17 cellular contexts compared by ENCODE assay signal in the genomic region with DNA sequence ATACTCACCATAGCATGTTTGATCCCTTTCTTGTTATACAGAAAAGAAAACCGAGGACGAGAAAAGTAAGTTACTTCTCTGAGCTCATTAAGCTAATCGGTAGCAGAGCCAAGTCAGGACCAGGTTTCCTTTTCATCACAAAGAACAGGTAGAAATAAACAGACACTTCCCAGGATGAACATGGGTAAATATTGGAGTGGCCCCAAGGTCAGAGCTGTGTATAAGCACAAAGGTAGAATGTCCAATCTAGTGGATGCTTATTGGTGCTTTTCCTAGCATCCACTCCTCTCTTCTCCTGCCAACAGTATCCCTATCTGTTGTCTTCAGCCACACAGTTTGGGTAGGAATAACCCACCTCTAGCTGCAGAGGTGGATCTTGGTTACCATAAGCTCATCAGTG. TPM values are rescaled to one million over a fixed set of nuclear protein-coding genes. Genes with fewer than 3 reads are reported as not detected.
DNase-seq lines count a peak whose midpoint lies in the region; ATAC-seq, FAIRE-seq and TF ChIP-seq lines count a peak whose summit lies in the region.
"Had no signal": no experiment of that assay in that cellular context is flagged by ENCODE, and none has a peak within 500 bp of the region (broad histone marks: within the 10 kb centered on the region; RNA-seq: fewer than 3 reads in every experiment).

No MANE protein-coding gene starts in this region.

- dilution Hi-C loops in mammary epithelial cell (cut with HindIII; ENCODE audit: low sequenced_read_pairs), result no loop called here

- peaks cover 5% of the 10 kb centered on the region for H3K79me1 ChIP-seq in trophoblast cell (ENCODE audit: low read length)

- H3K4me1 ChIP-seq in HepG2 (ENCODE audit: insufficient read depth, low read length) (peaks cover 10% of the 10 kb centered on the region), trophoblast cell (ENCODE audit: control insufficient read depth in 1 of 2, insufficient read depth in 2 of 2, low read length in 2 of 2) (peaks cover 4 to 7% of the 10 kb centered on the region in 2 experiments), mammary epithelial cell (ENCODE audit: insufficient read depth, low read length) (peaks cover 4% of the 10 kb centered on the region)
- H3K4me1 ChIP-seq: Caco-2 had no signal

- no peak overlapping the region for H2BK5ac ChIP-seq in trophoblast cell (ENCODE audit: low read depth, low read length, poor library complexity)

- H3K4me3 ChIP-seq in HepG2 (replicated peaks in 1 of 3; ENCODE audit: insufficient read depth in 1 of 3, low read depth in 2 of 3, low read length in 3 of 3), result no peak overlapping the region
- H3K4me3 ChIP-seq in trophoblast cell (ENCODE audit: low read depth, low read length), result no peak overlapping the region
- no peak overlapping the region for H3K4me3 ChIP-seq in mammary epithelial cell (replicated peaks in 1 of 3; ENCODE audit: insufficient read depth in 1 of 3, low read depth in 2 of 3, low read length in 3 of 3)
- H3K4me3 ChIP-seq in foreskin fibroblast (ENCODE audit: low read depth in 1 of 2, low read length in 2 of 2), result no peak overlapping the region
- H3K4me3 ChIP-seq: GM23248 had no signal

- no peak overlapping the region for H4K8ac ChIP-seq in trophoblast cell (ENCODE audit: low read depth, low read length)

- no peak overlapping the region for H3K18ac ChIP-seq in trophoblast cell (ENCODE audit: low read length)

- TF ChIP-seq RAD21 in HepG2 (CRISPR knock-in tag; IDR thresholded peaks at IDR 0.05), result no peak

- no peak overlapping the region for H4K12ac ChIP-seq in trophoblast cell (ENCODE audit: low read depth, low read length)

- WGBS in HepG2 (ENCODE audit: low lambda C conversion rate), result 3% methylated on average over 3 of the region's 3 CpGs
- no CpG with 5 or more reads among the region's 3 CpGs for WGBS in trophoblast cell (ENCODE audit: extremely low coverage, insufficient coverage, insufficient read length)
- 85% methylated on average over 3 of the region's 3 CpGs for WGBS in mammary epithelial cell (ENCODE audit: low coverage, missing lambda C conversion rate)

- no peaks in the 10 kb centered on the region for H3K36me3 ChIP-seq in HepG2 (replicated peaks in 1 of 2; ENCODE audit: control insufficient read depth in 1 of 2, insufficient read depth in 2 of 2, low read length in 2 of 2)
- H3K36me3 ChIP-seq in trophoblast cell (ENCODE audit: control insufficient read depth in 1 of 2, insufficient read depth in 2 of 2, low read length in 2 of 2), result no peaks in the 10 kb centered on the region
- H3K36me3 ChIP-seq in mammary epithelial cell (ENCODE audit: insufficient read depth, low read length), result no peaks in the 10 kb centered on the region

- no peak for TF ChIP-seq POLR2A in HepG2 (IDR thresholded peaks at IDR 0.05; ENCODE audit: insufficient read depth in 1 of 2, low read depth in 2 of 2, low read length in 2 of 2)

- BruUV-seq in HepG2 (replicated peaks; lab: Mats Ljungman, UMichigan) (no TSS peak), mammary epithelial cell (replicated peaks; lab: Mats Ljungman, UMichigan) (no TSS peak)

- no peak overlapping the region for H2BK120ac ChIP-seq in trophoblast cell (ENCODE audit: insufficient read depth, low read length, poor library complexity)

- CTCF ChIA-PET in HepG2 (lab: Yijun Ruan, JAX; ENCODE audit: low intra/inter-chr PET ratio, low total read pairs), result no interaction called here
- CTCF ChIA-PET in mammary epithelial cell (lab: Charles Lee; ENCODE audit: low non-redundant PET), result no interaction called here

- in situ Hi-C loops in HepG2 (cut with HindIII; ENCODE audit: extremely low pct_ligation_motif_present, low pct_unique_long_range_greater_than_20kb) (no loop called here), mammary epithelial cell (cut with MboI; ENCODE audit: low sequenced_read_pairs in 2 of 2) (loop anchor here in 1 of 2 donors (25.0 kb wide), 1 partner anchor 548 kb away; a partner anchor contains a TSS)

- H3K4ac ChIP-seq in trophoblast cell (ENCODE audit: low read depth, low read length), result no peak overlapping the region

- no peaks in the 10 kb centered on the region for H3K9me3 ChIP-seq in HepG2 (ENCODE audit: low read length)
- no peaks in the 10 kb centered on the region for H3K9me3 ChIP-seq in trophoblast cell (ENCODE audit: insufficient read depth, low read depth, low read length)
- H3K9me3 ChIP-seq in mammary epithelial cell (replicated peaks; ENCODE audit: insufficient read depth, low read length), result no peaks in the 10 kb centered on the region
- H3K9me3 ChIP-seq: Caco-2 had no signal

- H3K23ac ChIP-seq in trophoblast cell (ENCODE audit: low read length), result peak overlapping the region; percentile 76

- no peak overlapping the region for H2AK5ac ChIP-seq in trophoblast cell (ENCODE audit: low read length)

- no peaks in the 10 kb centered on the region for H3K27me3 ChIP-seq in HepG2 (ENCODE audit: control insufficient read depth in 1 of 2, insufficient read depth in 2 of 2, low read length in 2 of 2)
- no peaks in the 10 kb centered on the region for H3K27me3 ChIP-seq in trophoblast cell (ENCODE audit: insufficient read depth, low read length)
- H3K27me3 ChIP-seq in mammary epithelial cell (ENCODE audit: insufficient read depth, low read length), result no peaks in the 10 kb centered on the region

- ATAC-seq in HepG2, result peak; percentile 72
- no peak for ATAC-seq in GM21717 (IDR thresholded peaks at IDR 0.05; ENCODE audit: unreplicated experiment)
- ATAC-seq: CD8-positive, alpha-beta T cell; HCT116 had no signal

- intact Hi-C loops in HepG2 (cut with micrococcal nuclease; ENCODE audit: unreplicated experiment) (no loop called here), mammary epithelial cell (cut with micrococcal nuclease) (no loop called here)

- FAIRE-seq in HepG2 (lab: Jason Lieb, UNC), result no peak
- FAIRE-seq: G401.6, GM12892 had no signal

- H3K9ac ChIP-seq in HepG2 (ENCODE audit: insufficient read depth, low read depth, low read length) (no peak overlapping the region), trophoblast cell (ENCODE audit: low read length) (no peak overlapping the region), mammary epithelial cell (ENCODE audit: insufficient read depth, low read length) (no peak overlapping the region)
- H3K9ac ChIP-seq: GM23248 had no signal

- H3K27ac ChIP-seq in VCaP (peak overlapping the region; percentile 86), HepG2 (ENCODE audit: extremely low read length, insufficient read depth, low read length) (no peak overlapping the region), trophoblast cell (ENCODE audit: low read depth, low read length) (no peak overlapping the region), mammary epithelial cell (ENCODE audit: insufficient read depth, low read depth, low read length) (no peak overlapping the region)
- H3K27ac ChIP-seq: GM23248 had no signal

- no peak overlapping the region for H3K14ac ChIP-seq in trophoblast cell (ENCODE audit: low read length)

- H3K4me2 ChIP-seq in HepG2 (ENCODE audit: low read depth, low read length), result no peak overlapping the region
- H3K4me2 ChIP-seq in trophoblast cell (ENCODE audit: low read length), result no peak overlapping the region
- no peak overlapping the region for H3K4me2 ChIP-seq in mammary epithelial cell (ENCODE audit: insufficient read depth, low read depth, low read length)

- H3K79me2 ChIP-seq in HepG2 (ENCODE audit: insufficient read depth, low read length), result no peaks in the 10 kb centered on the region
- no peaks in the 10 kb centered on the region for H3K79me2 ChIP-seq in trophoblast cell (ENCODE audit: control insufficient read depth, insufficient read depth, low read length, poor library complexity)
- no peaks in the 10 kb centered on the region for H3K79me2 ChIP-seq in mammary epithelial cell (ENCODE audit: insufficient read depth, low read length)

- no peak overlapping the region for H2BK12ac ChIP-seq in trophoblast cell (ENCODE audit: low read length)

- no peak for TF ChIP-seq EP300 in HepG2 (IDR thresholded peaks at IDR 0.05; ENCODE audit: low read depth in 2 of 2, low read length in 2 of 2)
- no peak for TF ChIP-seq EP300 in HepG2 (CRISPR knock-in tag; IDR thresholded peaks at IDR 0.05; ENCODE audit: borderline replicate concordance)

- DNase-seq in NCI-H2029 (lab: John Stamatoyannopoulos, UW) (peak; percentile 82), HepG2 (ENCODE audit: low spot score) (peak; percentile 2), trophoblast cell (no peak), mammary epithelial cell (no peak), foreskin fibroblast (no peak)
- DNase-seq: C1 segment of cervical spinal cord; Caco-2; CD8-positive, alpha-beta T cell; DMS153; DND-41; GM23248; H9 had no signal

- H2AFZ ChIP-seq in HepG2 (ENCODE audit: low read length) (no peak overlapping the region), trophoblast cell (ENCODE audit: insufficient read depth, low read length, poor library complexity) (no peak overlapping the region), mammary epithelial cell (ENCODE audit: low read depth, low read length) (no peak overlapping the region)
- H2AFZ ChIP-seq: GM23248 had no signal

- H4K91ac ChIP-seq in trophoblast cell (ENCODE audit: low read depth, low read length), result no peak overlapping the region

- POLR2A ChIA-PET in HepG2 (lab: Yijun Ruan, JAX), result no interaction called here

- no peak for TF ChIP-seq CTCF in VCaP (conservative IDR thresholded peaks at IDR 0.05)
- TF ChIP-seq CTCF in HepG2 (CRISPR knock-in tag; IDR thresholded peaks at IDR 0.05), result no peak
- no peak for TF ChIP-seq CTCF in mammary epithelial cell (conservative IDR thresholded peaks at IDR 0.05 in 1 of 2, IDR thresholded peaks at IDR 0.05 in 1 of 2; ENCODE audit: extremely low read depth in 1 of 2, insufficient read depth in 1 of 2, low read depth in 1 of 2, low read length in 2 of 2)
- TF ChIP-seq CTCF in foreskin fibroblast (IDR thresholded peaks at IDR 0.05; ENCODE audit: low read depth, low read length), result no peak

- H4K20me1 ChIP-seq in HepG2 (ENCODE audit: insufficient read depth, low read length) (no peaks in the 10 kb centered on the region), mammary epithelial cell (ENCODE audit: insufficient read depth, low read length) (no peaks in the 10 kb centered on the region)

RNA-seq across cellular contexts. Expression of a gene that starts 52.8 kb away (rescaled TPM):
- total RNA-seq in HepG2 (2016; rRNA removed; fragmentation: Illumina TruSeq; extraction: Trizol), result 44.1 and 62.4 TPM in 2 replicates
- total RNA-seq in HepG2 (2016; cell fraction: cytosol; rRNA removed; fragmentation: Illumina TruSeq; extraction: Trizol; ENCODE audit: low read depth), result 10.2 and 11.1 TPM in 2 replicates
- total RNA-seq in HepG2 (2016; cell fraction: insoluble cytoplasmic fraction; rRNA removed; fragmentation: Illumina TruSeq; extraction: Trizol), result 47.7 and 61.2 TPM in 2 replicates
- total RNA-seq in HepG2 (2016; cell fraction: membrane; rRNA removed; fragmentation: Illumina TruSeq; extraction: Trizol), result 24.6 and 30.2 TPM in 2 replicates
- 22.3 and 26.8 TPM in 2 replicates for total RNA-seq in HepG2 (2016; cell fraction: nucleus; rRNA removed; fragmentation: Illumina TruSeq; extraction: Trizol)
- polyA plus RNA-seq in HepG2 (2011; rRNA removed), result 27.5 and 31.2 TPM in 2 replicates
- polyA plus RNA-seq in HepG2 (2011; cell fraction: cytosol; rRNA removed), result 18.8 and 24.9 TPM in 2 replicates
- 16.7 and 17.6 TPM in 2 replicates for polyA plus RNA-seq in HepG2 (2011; cell fraction: nucleus; rRNA removed)
- 27.5 and 34.5 TPM in 2 replicates for polyA plus RNA-seq in HepG2 (2012)
- 4.9 and 5.9 TPM in 2 replicates for polyA plus RNA-seq in HepG2 (2016; cell fraction: cytosol; fragmentation: Illumina TruSeq; extraction: Trizol; ENCODE audit: low read depth)
- 49.5 and 53.5 TPM in 2 replicates for polyA plus RNA-seq in HepG2 (2016; cell fraction: insoluble cytoplasmic fraction; fragmentation: Illumina TruSeq; extraction: Trizol; ENCODE audit: low read depth)
- polyA plus RNA-seq in HepG2 (2016; cell fraction: membrane; fragmentation: Illumina TruSeq; extraction: Trizol; ENCODE audit: low read depth), result 11.9 and 13.1 TPM in 2 replicates
- polyA plus RNA-seq in HepG2 (2016; cell fraction: nucleus; fragmentation: Illumina TruSeq; extraction: Trizol; ENCODE audit: insufficient read depth, low read depth), result 29.7 and 33.3 TPM in 2 replicates
- 39.3 and 55.9 TPM in 2 replicates for polyA minus RNA-seq in HepG2 (2011; rRNA and poly(A)+ RNA removed; ENCODE audit: low replicate concordance)
- polyA minus RNA-seq in HepG2 (2011; cell fraction: cytosol; rRNA and poly(A)+ RNA removed), result 30.0 and 31.3 TPM in 2 replicates
- 23.6 and 35.3 TPM in 2 replicates for polyA minus RNA-seq in HepG2 (2011; cell fraction: nucleus; rRNA and poly(A)+ RNA removed)
- polyA plus RNA-seq in trophoblast cell (2013), result 25.9 and 28.3 TPM in 2 replicates
- 10 to 100 TPM; 32.7 to 48.4 TPM for total RNA-seq in mammary epithelial cell
- polyA plus RNA-seq in mammary epithelial cell, result 28.4 TPM
- 110 TPM for polyA minus RNA-seq in mammary epithelial cell

Comparison
In these comparisons a context has a peak if more than half of its experiments do, and no peak if none do; other contexts are left out.
1. DNase-seq: peak in NCI-H2029 (single experiment) and HepG2 (single experiment); none in trophoblast cell (0 of 2), mammary epithelial cell (single experiment) and foreskin fibroblast (0 of 2).